8 cellular contexts compared by ENCODE assay signal in the genomic region with DNA sequence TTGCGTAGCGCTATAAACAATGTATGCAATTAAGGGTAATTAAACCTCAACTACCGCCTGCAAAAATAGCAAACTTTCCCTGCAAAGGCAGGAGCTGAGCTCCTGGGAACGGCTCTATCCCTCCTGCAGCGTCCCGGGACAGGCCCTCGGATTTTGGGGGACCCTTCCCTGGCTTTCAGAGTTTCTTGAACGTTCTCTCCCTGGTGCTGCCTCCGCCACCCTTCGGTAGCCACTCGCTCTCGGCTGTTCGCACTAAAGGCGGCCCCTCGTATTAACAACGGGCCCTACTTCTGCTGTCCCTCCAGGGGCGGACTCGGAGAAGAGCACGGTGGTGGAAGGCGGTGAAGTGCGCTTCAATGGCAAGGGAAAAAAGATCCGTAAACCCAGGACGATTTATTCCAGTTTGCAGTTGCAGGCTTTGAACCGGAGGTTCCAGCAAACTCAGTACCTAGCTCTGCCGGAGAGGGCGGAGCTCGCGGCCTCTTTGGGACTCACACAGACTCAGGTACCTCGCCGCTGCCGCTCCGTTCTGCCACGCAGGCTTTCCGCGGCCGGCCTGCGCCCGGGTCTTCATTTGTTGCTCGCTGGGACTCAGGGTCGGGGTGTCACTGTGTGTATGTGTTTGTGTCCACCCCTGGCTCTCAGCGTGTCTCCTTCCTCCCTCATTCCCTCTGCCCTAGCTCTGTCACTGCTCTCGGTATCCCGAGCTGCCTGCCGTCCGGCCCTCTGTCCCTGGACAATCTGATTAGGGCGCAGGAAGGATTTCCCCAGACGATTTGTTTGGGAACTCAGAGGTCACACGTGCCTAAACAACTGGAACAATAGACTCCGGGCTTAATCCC. TPM values are rescaled to one million over a fixed set of nuclear protein-coding genes. Genes with fewer than 3 reads are reported as not detected.
A peak's percentile ranks its signal among the peaks of the same experiment; 100 is the strongest.
DNase-seq lines count a peak whose midpoint lies in the region; ATAC-seq and TF ChIP-seq lines count a peak whose summit lies in the region.

No MANE protein-coding gene starts in this region.

- TF ChIP-seq CTCF in left ventricle myocardium inferior (IDR thresholded peaks at IDR 0.05; ENCODE audit: borderline replicate concordance) (no peak), Peyer's patch (IDR thresholded peaks at IDR 0.05) (peak in 3 of 6 experiments; percentile 13 to 24 (median 22)), brain microvascular endothelial cell (IDR thresholded peaks at IDR 0.05; ENCODE audit: low read depth, low read length, missing control alignments) (peak; percentile 40)

- intact Hi-C loops in left ventricle myocardium inferior (cut with micrococcal nuclease) (no loop called here), left ventricle myocardium superior (cut with micrococcal nuclease) (no loop called here), left cardiac atrium (cut with DNase I) (no loop called here)

- H3K27ac ChIP-seq in left ventricle myocardium inferior (replicated peaks) (no peak overlapping the region), Peyer's patch (no peak overlapping the region), brain microvascular endothelial cell (no peak overlapping the region), muscle layer of colon (ENCODE audit: low read depth, low read length) (no peak overlapping the region)

- ATAC-seq in left ventricle myocardium superior (no peak), left cardiac atrium (no peak)

- no peak for DNase-seq in left ventricle myocardium inferior
- DNase-seq in left ventricle myocardium superior = no peak
- peak; percentile 32 to 69 (median 67) for DNase-seq in Peyer's patch
- no peak for DNase-seq in brain microvascular endothelial cell
- DNase-seq in C1 segment of cervical spinal cord (lab: John Stamatoyannopoulos, UW) = no peak
- no peak for DNase-seq in left cardiac atrium
- DNase-seq in HPDE6-E6E7 (ENCODE audit: extremely low spot score) = no peak

- H3K9ac ChIP-seq in muscle layer of colon (ENCODE audit: low read length) = no peak overlapping the region

- H3K4me3 ChIP-seq in left ventricle myocardium inferior (peak overlapping the region; percentile 64), Peyer's patch (peak overlapping the region in 3 of 4 donors; percentile 5 to 51 (median 42)), brain microvascular endothelial cell (ENCODE audit: low read depth, low read length) (peak overlapping the region; percentile 57), muscle layer of colon (ENCODE audit: low read depth in 1 of 2, low read length in 2 of 2) (peak overlapping the region; percentile 3 to 5)

- H3K9me3 ChIP-seq in left ventricle myocardium inferior (replicated peaks) (no peaks in the 10 kb centered on the region), Peyer's patch (peaks cover 0 to 16% (median 0%) of the 10 kb centered on the region in 4 donors), muscle layer of colon (ENCODE audit: low read length) (peaks cover 13% of the 10 kb centered on the region)

- H3K36me3 ChIP-seq in left ventricle myocardium inferior (no peaks in the 10 kb centered on the region), Peyer's patch (no peaks in the 10 kb centered on the region), brain microvascular endothelial cell (replicated peaks) (no peaks in the 10 kb centered on the region), muscle layer of colon (ENCODE audit: insufficient read depth, low read length) (no peaks in the 10 kb centered on the region)

- H3K4me1 ChIP-seq in left ventricle myocardium inferior (peaks cover 47% of the 10 kb centered on the region), Peyer's patch (peaks cover 3 to 44% (median 21%) of the 10 kb centered on the region in 4 donors), muscle layer of colon (ENCODE audit: insufficient read depth, low read length) (peaks cover 24% of the 10 kb centered on the region)

- in situ Hi-C loops in brain microvascular endothelial cell (cut with HindIII; ENCODE audit: low pct_ligation_motif_present, low sequenced_read_pairs) = no loop called here

- H3K27me3 ChIP-seq in left ventricle myocardium inferior (ENCODE audit: low read depth) (peaks cover 100% of the 10 kb centered on the region), Peyer's patch (peaks cover 4 to 96% of the 10 kb centered on the region in 2 donors), brain microvascular endothelial cell (replicated peaks) (peaks cover 86% of the 10 kb centered on the region), muscle layer of colon (ENCODE audit: control insufficient read depth in 1 of 2, insufficient read depth in 2 of 2, low read length in 2 of 2) (peaks cover 98 to 100% of the 10 kb centered on the region in 2 donors)

- no peak for TF ChIP-seq POLR2A in Peyer's patch (IDR thresholded peaks at IDR 0.05)

RNA-seq across cellular contexts. Expression of gene DLX1, which starts 1.3 kb away (rescaled TPM):
- total RNA-seq in left ventricle myocardium inferior (not detected), left ventricle myocardium superior (not detected), Peyer's patch (not detected), left cardiac atrium (under 1 TPM; 0.15 to 0.16 TPM)

RNA-seq across cellular contexts. Expression of gene DLX2, which starts 16.1 kb away (rescaled TPM):
- total RNA-seq in left ventricle myocardium inferior (not detected), left ventricle myocardium superior (not detected), Peyer's patch (not detected), left cardiac atrium (not detected)

Comparison
In these comparisons a context has a peak if more than half of its experiments do, and no peak if none do; other contexts are left out.
1. DNase-seq: peak in Peyer's patch (3 of 3); none in left ventricle myocardium inferior (single experiment), left ventricle myocardium superior (single experiment), brain microvascular endothelial cell (single experiment), C1 segment of cervical spinal cord (0 of 14), left cardiac atrium (single experiment) and HPDE6-E6E7 (single experiment).
2. H3K4me3 ChIP-seq: peak in every context shown above with its lines; median percentile 64 in left ventricle myocardium inferior; 57 in brain microvascular endothelial cell; 42 in Peyer's patch; 4 in muscle layer of colon.